ENCODE assay signal across 8 cellular contexts in the genomic region with DNA sequence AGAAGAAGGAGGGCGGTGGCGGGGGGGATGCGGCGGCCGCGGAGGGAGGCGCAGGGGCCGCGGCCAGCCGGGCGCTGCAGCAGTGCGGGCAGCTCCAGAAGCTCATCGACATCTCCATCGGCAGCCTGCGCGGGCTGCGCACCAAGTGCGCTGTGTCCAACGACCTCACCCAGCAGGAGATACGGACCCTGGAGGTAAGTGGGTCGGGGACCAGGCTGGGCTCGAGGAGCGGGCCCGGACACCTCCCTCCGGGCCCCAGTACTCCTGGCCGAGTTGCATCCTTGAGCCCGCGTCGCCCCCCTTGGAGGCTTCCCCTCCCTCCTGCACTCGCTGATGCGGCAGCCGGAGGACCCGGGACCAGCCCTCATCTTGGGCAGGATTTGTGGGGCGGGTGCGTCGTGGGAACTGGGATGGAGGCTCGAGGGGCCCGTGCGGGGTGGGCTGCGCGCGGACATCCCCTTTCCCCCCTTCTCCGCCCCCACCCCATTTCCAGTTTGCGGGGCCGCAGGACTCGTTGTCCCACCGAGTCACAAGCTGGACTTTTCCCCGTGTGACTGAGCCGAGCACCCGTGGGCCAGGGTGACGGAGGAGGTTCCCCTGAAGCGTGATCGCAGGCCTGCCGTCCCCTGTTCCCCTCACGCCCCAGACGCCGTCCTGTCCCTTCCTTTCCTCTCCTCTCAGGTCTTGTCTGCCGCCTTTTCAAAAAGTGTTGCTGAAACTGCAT. TPM values are rescaled to one million over a fixed set of nuclear protein-coding genes. Genes with fewer than 3 reads are reported as not detected.
DNase-seq lines count a peak whose midpoint lies in the region; ATAC-seq and TF ChIP-seq lines count a peak whose summit lies in the region.

No MANE protein-coding gene starts in this region.

- no peak overlapping the region for H4K8ac ChIP-seq in mesendoderm (ENCODE audit: low read depth, low read length)

- H2BK120ac ChIP-seq in mesendoderm (ENCODE audit: low read depth, low read length) = no peak overlapping the region

- H3K4me3 ChIP-seq in GM06990 (replicated peaks; ENCODE audit: low read depth, low read length) (peak overlapping the region; percentile 94), MM.1S (ENCODE audit: low read length) (peak overlapping the region; percentile 67), mesendoderm (ENCODE audit: low read length) (peak overlapping the region; percentile 73), vagina (peak overlapping the region; percentile 74 to 84)

- no peaks in the 10 kb centered on the region for H3K27me3 ChIP-seq in GM06990 (replicated peaks; ENCODE audit: control insufficient read depth, insufficient read depth, low read length)
- peaks cover 11% of the 10 kb centered on the region; the same call in 1 of the 2 replicates for H3K27me3 ChIP-seq in MM.1S (replicated peaks; ENCODE audit: insufficient read depth, low read length)
- H3K27me3 ChIP-seq in mesendoderm (ENCODE audit: insufficient read depth, low read length, poor library complexity) = no peaks in the 10 kb centered on the region
- H3K27me3 ChIP-seq in vagina = no peaks in the 10 kb centered on the region

- 0 out of 2 replicates have a peak, but pooled peaks cover 2% of the 10 kb centered on the region for H3F3A ChIP-seq in MM.1S (ENCODE audit: insufficient read depth, low read length)

- no peak overlapping the region for H2BK15ac ChIP-seq in mesendoderm (replicated peaks; ENCODE audit: low read depth)

- H4K20me1 ChIP-seq in MM.1S (ENCODE audit: insufficient read depth, low read length) = no peaks in the 10 kb centered on the region

- H3K4me1 ChIP-seq in MM.1S (ENCODE audit: low read length) = no peaks in the 10 kb centered on the region
- H3K4me1 ChIP-seq in mesendoderm (ENCODE audit: control insufficient read depth, low read depth, low read length) = peaks cover 15% of the 10 kb centered on the region
- H3K4me1 ChIP-seq in vagina = peaks cover 61% of the 10 kb centered on the region

- H2BK5ac ChIP-seq in mesendoderm (ENCODE audit: low read length) = no peak overlapping the region

- H3K36me3 Mint-ChIP-seq in central memory CD8-positive, alpha-beta T cell (ENCODE audit: insufficient read depth) = peaks cover 3% of the 10 kb centered on the region

- H3K18ac ChIP-seq in mesendoderm (ENCODE audit: low read length) = peak overlapping the region; percentile 92

- H3K4me1 Mint-ChIP-seq in central memory CD8-positive, alpha-beta T cell = peaks cover 25% of the 10 kb centered on the region

- no CpG with 5 or more reads among the region's 58 CpGs for WGBS in mesendoderm (ENCODE audit: extremely low coverage, insufficient coverage, low lambda C conversion rate)

- no peak overlapping the region for H3K23ac ChIP-seq in mesendoderm (ENCODE audit: low read length)

- DNase-seq in GM06990 (ENCODE audit: extremely low read depth, insufficient read length) = no peak
- DNase-seq in MM.1S = no peak
- DNase-seq in central memory CD8-positive, alpha-beta T cell (ENCODE audit: low spot score in 2 of 2) = no peak
- no peak for DNase-seq in mesendoderm
- DNase-seq in vagina (ENCODE audit: extremely low spot score in 2 of 2) = no peak
- no peak for DNase-seq in germinal center (ENCODE audit: low spot score)
- DNase-seq in NCI-H1105 treated with DMSO at 0.1 percent for 48 hours (lab: John Stamatoyannopoulos, UW) = no peak
- DNase-seq in AG08396 (ENCODE audit: low spot score) = no peak

- no peak overlapping the region for H3K27ac ChIP-seq in MM.1S (ENCODE audit: low read length)
- H3K27ac ChIP-seq in mesendoderm (ENCODE audit: low read depth, low read length) = no peak overlapping the region
- H3K27ac ChIP-seq in vagina = peak overlapping the region; percentile 88

- peak overlapping the region; percentile 94 for H3K56ac ChIP-seq in mesendoderm (ENCODE audit: low read length)

- no peak for TF ChIP-seq POLR2A in vagina (IDR thresholded peaks at IDR 0.05)

- H4K5ac ChIP-seq in mesendoderm (ENCODE audit: low read length) = no peak overlapping the region

- no peaks in the 10 kb centered on the region for H3K27me3 Mint-ChIP-seq in central memory CD8-positive, alpha-beta T cell

- peak overlapping the region; percentile 97 for H3K4me3 Mint-ChIP-seq in central memory CD8-positive, alpha-beta T cell

- H3K79me2 ChIP-seq in MM.1S (ENCODE audit: low read length) = no peaks in the 10 kb centered on the region
- peaks cover 38% of the 10 kb centered on the region for H3K79me2 ChIP-seq in mesendoderm (ENCODE audit: control insufficient read depth, insufficient read depth, low read length)

- intact Hi-C loops in vagina (cut with DNase I) = loop anchor here (10.0 kb wide), 2 partner anchors 102 to 108 kb away; no protein-coding TSS in a partner anchor

- H3K9me3 ChIP-seq in MM.1S (replicated peaks; ENCODE audit: insufficient read depth, low read length) (no peaks in the 10 kb centered on the region), vagina (no peaks in the 10 kb centered on the region)

- peaks cover 14% of the 10 kb centered on the region for H3K79me1 ChIP-seq in mesendoderm (ENCODE audit: low read length)

- peak overlapping the region; percentile 85 for H3K4me2 ChIP-seq in MM.1S (ENCODE audit: low read depth, low read length)
- peak overlapping the region; percentile 80 for H3K4me2 ChIP-seq in mesendoderm (ENCODE audit: low read length)

- H3K36me3 ChIP-seq in GM06990 (ENCODE audit: control insufficient read depth, insufficient read depth, low read length) (peaks cover 2% of the 10 kb centered on the region), MM.1S (replicated peaks; ENCODE audit: insufficient read depth, low read length) (no peaks in the 10 kb centered on the region), mesendoderm (ENCODE audit: control insufficient read depth, insufficient read depth, low read length) (no peaks in the 10 kb centered on the region), vagina (no peaks in the 10 kb centered on the region)

- no peak overlapping the region for H2AK5ac ChIP-seq in mesendoderm (ENCODE audit: low read length)

- H3K4ac ChIP-seq in mesendoderm (ENCODE audit: low read depth, low read length) = peak overlapping the region; percentile 72

- ATAC-seq in central memory CD8-positive, alpha-beta T cell (replicated peaks; ENCODE audit: extremely low read depth, poor library complexity, severe bottlenecking) = peak; percentile 25

- H3K27ac Mint-ChIP-seq in central memory CD8-positive, alpha-beta T cell (ENCODE audit: low read depth) = peak overlapping the region; percentile 88

- H3K9ac ChIP-seq in MM.1S (ENCODE audit: low read length) (peak overlapping the region; percentile 32; the same call in 1 of the 2 replicates), mesendoderm (ENCODE audit: low read length) (peak overlapping the region; percentile 90)

- H2AFZ ChIP-seq in MM.1S (ENCODE audit: low read length) = peak overlapping the region; percentile 62

- no peaks in the 10 kb centered on the region for H3K9me3 Mint-ChIP-seq in central memory CD8-positive, alpha-beta T cell

- no peak for TF ChIP-seq CTCF in GM06990 (IDR thresholded peaks at IDR 0.05; ENCODE audit: insufficient read depth, low read length, poor library complexity, severe bottlenecking)
- no peak for TF ChIP-seq CTCF in MM.1S (IDR thresholded peaks at IDR 0.05; ENCODE audit: low read length)
- TF ChIP-seq CTCF in vagina (IDR thresholded peaks at IDR 0.05) = no peak

- no peaks in the 10 kb centered on the region for H3K9me2 ChIP-seq in MM.1S (replicated peaks; ENCODE audit: insufficient read depth, low read length)

RNA-seq across cellular contexts. Expression of a gene that starts 0.6 kb away (rescaled TPM):
- 36.6 TPM for polyA plus RNA-seq in mesendoderm (2013, experiment 1 of 2)
- polyA plus RNA-seq in mesendoderm (2013, experiment 2 of 2) = 34.5 TPM
- 40.3 TPM for total RNA-seq in vagina
